ENCODE assay signal across 29 cellular contexts in the genomic region with DNA sequence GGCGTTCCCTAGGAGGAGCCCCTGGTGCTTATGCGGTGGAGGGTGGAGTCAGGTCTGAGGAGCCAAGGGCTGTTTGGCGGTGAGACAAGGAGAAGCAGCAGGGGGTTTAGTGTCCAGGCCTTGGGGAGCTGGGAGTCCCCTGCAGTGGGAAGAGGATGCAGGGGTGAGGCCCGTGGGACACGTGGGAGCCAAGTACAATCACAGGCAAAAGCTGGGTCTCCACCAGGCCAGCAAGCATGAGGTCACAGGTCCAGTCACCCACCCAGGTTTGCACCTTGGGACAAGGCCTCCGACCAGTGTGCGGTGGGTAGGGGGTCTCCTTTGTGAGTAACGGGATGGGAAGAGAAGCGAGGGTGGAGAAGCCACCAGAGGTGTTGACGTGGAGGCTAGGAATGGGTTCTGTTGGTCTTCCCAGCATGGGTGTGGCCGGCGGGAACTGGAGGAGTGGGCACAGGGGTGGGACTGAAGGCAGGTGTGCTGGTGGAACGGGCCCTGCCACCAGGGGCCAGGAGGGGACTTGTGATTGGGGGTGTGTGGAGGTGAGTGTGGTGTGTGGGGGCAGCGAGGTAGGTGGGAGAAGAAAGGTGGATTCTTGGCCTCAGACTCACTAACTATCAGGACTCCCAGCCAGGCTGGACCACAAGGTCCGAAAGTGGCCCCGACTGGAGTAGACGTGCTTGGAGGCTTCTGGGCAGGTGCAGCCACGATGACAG.
"Had no signal": no experiment of that assay in that cellular context is flagged by ENCODE, and none has a peak within 500 bp of the region (broad histone marks: within the 10 kb centered on the region; RNA-seq: fewer than 3 reads in every experiment).

No MANE protein-coding gene starts in this region.

- H3K4me1 Mint-ChIP-seq: activated B cell treated with CpG ODN at 0.5 μM for 24 hours; activated CD4-positive, alpha-beta T cell treated with anti-CD3 and anti-CD28 coated beads, Interleukin-2, amount 10 ng/mL, durations not matched to agents 7 days and 5 days; activated T-helper 17 cell treated with anti-CD3 and anti-CD28 coated beads, Interleukin-2, amount 50 U/mL, for 72 hours; central memory CD8-positive, alpha-beta T cell; T-helper 17 cell had no signal

- H3K4me3 ChIP-seq: coronary artery, dorsolateral prefrontal cortex had no signal

- H3K4me3 Mint-ChIP-seq: activated B cell treated with CpG ODN at 0.5 μM for 24 hours; activated CD4-positive, alpha-beta T cell treated with anti-CD3 and anti-CD28 coated beads, Interleukin-2, amount 10 ng/mL, durations not matched to agents 7 days and 5 days; activated CD8-positive, alpha-beta T cell treated with anti-CD3 and anti-CD28 coated beads for 36 hours; activated naive CD8-positive, alpha-beta T cell; activated T-cell treated with anti-CD3 and anti-CD28 coated beads, Interleukin-2, amount 50 U/mL, for 4 hours; activated T-helper 17 cell treated with anti-CD3 and anti-CD28 coated beads, Interleukin-2, amount 50 U/mL, for 72 hours; central memory CD8-positive, alpha-beta T cell; dendritic cell treated with granulocyte-macrophage colony-stimulating factor and Interleukin-4, amounts not matched to agents 40 ng/mL and 50 ng/mL, for 4 days; effector memory CD8-positive, alpha-beta T cell; T-helper 17 cell; T-helper 2 cell treated with Interferon-gamma antibody and Interleukin-4, amounts not matched to agents 5 μg/mL and 100 μg/mL, for 36 hours had no signal

- DNase-seq: activated B cell treated with CpG ODN at 0.5 μM for 24 hours; activated CD4-positive, alpha-beta T cell treated with anti-CD3 and anti-CD28 coated beads, Interleukin-2, amount 10 ng/mL, durations not matched to agents 7 days and 5 days; activated CD4-positive, alpha-beta T cell treated with anti-CD3 and anti-CD28 coated beads, Interleukin-2, amount 50 U/mL, for 4 hours; activated CD8-positive, alpha-beta memory T cell treated with anti-CD3 and anti-CD28 coated beads for 24 hours; activated CD8-positive, alpha-beta T cell treated with anti-CD3 and anti-CD28 coated beads for 36 hours; activated effector memory CD4-positive, alpha-beta T cell treated with Interleukin-2 at 50 U/mL for 16 hours; activated gamma-delta T cell treated with Interleukin-2 at 50 U/mL for 16 hours; activated naive CD4-positive, alpha-beta T cell treated with anti-CD3 and anti-CD28 coated beads, Interleukin-2, amount 50 U/mL, for 16 hours; activated naive CD4-positive, alpha-beta T cell treated with Interleukin-2 at 50 U/mL for 16 hours; activated T-cell treated with anti-CD3 and anti-CD28 coated beads, Interleukin-2, amount 50 U/mL, for 4 hours; amniotic stem cell; anterior cingulate cortex; brain microvascular endothelial cell; dorsolateral prefrontal cortex; effector CD4-positive, alpha-beta T cell; effector memory CD8-positive, alpha-beta T cell; erythroblast; foreskin fibroblast; T-helper 1 cell; T-helper 17 cell; T1000; WERI-Rb-1 had no signal

- H3K27me3 ChIP-seq: brain microvascular endothelial cell had no signal

- H3K36me3 Mint-ChIP-seq: activated naive CD8-positive, alpha-beta T cell had no signal

- H3K36me3 ChIP-seq: brain microvascular endothelial cell, WERI-Rb-1 had no signal

- H3K27ac ChIP-seq: brain microvascular endothelial cell, coronary artery, dorsolateral prefrontal cortex, WERI-Rb-1 had no signal

- H3K9me3 Mint-ChIP-seq: activated B cell treated with CpG ODN at 0.5 μM for 24 hours; activated CD4-positive, alpha-beta T cell treated with anti-CD3 and anti-CD28 coated beads, Interleukin-2, amount 10 ng/mL, durations not matched to agents 7 days and 5 days; activated CD8-positive, alpha-beta T cell treated with anti-CD3 and anti-CD28 coated beads for 36 hours; activated T-cell treated with anti-CD3 and anti-CD28 coated beads, Interleukin-2, amount 50 U/mL, for 4 hours; activated T-helper 17 cell treated with anti-CD3 and anti-CD28 coated beads, Interleukin-2, amount 50 U/mL, for 72 hours; central memory CD8-positive, alpha-beta T cell; effector memory CD8-positive, alpha-beta T cell; T-helper 2 cell treated with Interferon-gamma antibody and Interleukin-4, amounts not matched to agents 5 μg/mL and 100 μg/mL, for 36 hours had no signal

- H3K27me3 Mint-ChIP-seq: activated CD4-positive, alpha-beta T cell treated with anti-CD3 and anti-CD28 coated beads, Interleukin-2, amount 10 ng/mL, durations not matched to agents 7 days and 5 days; dendritic cell treated with granulocyte-macrophage colony-stimulating factor and Interleukin-4, amounts not matched to agents 40 ng/mL and 50 ng/mL, for 4 days had no signal

- ATAC-seq: activated CD4-positive, CD25-positive, alpha-beta regulatory T cell treated with anti-CD3 and anti-CD28 coated beads, Interleukin-2, amount 50 U/mL, for 24 hours; activated CD8-positive, alpha-beta T cell treated with anti-CD3 and anti-CD28 coated beads for 36 hours; activated T-cell treated with anti-CD3 and anti-CD28 coated beads, Interleukin-2, amount 50 U/mL, for 4 hours; activated T-helper 17 cell treated with anti-CD3 and anti-CD28 coated beads, Interleukin-2, amount 50 U/mL, for 72 hours; effector memory CD8-positive, alpha-beta T cell; T-helper 17 cell had no signal

- H3K27ac Mint-ChIP-seq: activated B cell treated with CpG ODN at 0.5 μM for 24 hours; activated CD4-positive, alpha-beta T cell treated with anti-CD3 and anti-CD28 coated beads, Interleukin-2, amount 10 ng/mL, durations not matched to agents 7 days and 5 days; activated CD8-positive, alpha-beta T cell treated with anti-CD3 and anti-CD28 coated beads for 36 hours; activated naive CD8-positive, alpha-beta T cell; activated T-helper 17 cell treated with anti-CD3 and anti-CD28 coated beads, Interleukin-2, amount 50 U/mL, for 72 hours; dendritic cell treated with granulocyte-macrophage colony-stimulating factor and Interleukin-4, amounts not matched to agents 40 ng/mL and 50 ng/mL, for 4 days; effector memory CD8-positive, alpha-beta T cell; T-helper 17 cell; T-helper 2 cell treated with Interferon-gamma antibody and Interleukin-4, amounts not matched to agents 5 μg/mL and 100 μg/mL, for 36 hours had no signal
